8 cellular contexts compared by ENCODE assay signal in the genomic region with DNA sequence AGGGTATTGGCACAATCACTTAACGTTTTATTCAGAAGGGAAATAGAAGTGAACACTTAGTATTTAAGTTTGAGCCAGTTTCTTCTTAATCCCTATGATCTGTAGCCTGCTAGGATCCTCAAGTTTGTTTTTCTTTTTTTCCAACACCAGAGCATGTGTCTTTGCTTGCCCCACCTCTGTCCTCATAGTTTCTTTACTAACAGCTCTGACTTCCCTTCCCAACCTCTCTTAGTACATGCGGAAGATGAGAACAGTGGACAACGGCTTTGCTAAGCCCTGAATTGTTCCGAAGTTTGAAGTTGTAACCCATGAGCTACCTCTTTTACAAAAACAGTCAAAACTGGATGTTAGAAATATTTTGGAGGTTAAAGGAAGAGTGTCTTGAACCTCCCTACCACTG.
DNase-seq lines count a peak whose midpoint lies in the region; ATAC-seq and TF ChIP-seq lines count a peak whose summit lies in the region.

No MANE protein-coding gene starts in this region.

- H3K4me3 ChIP-seq in ascending aorta: peak overlapping the region; percentile 33 to 34
- H3K4me3 ChIP-seq in skin epidermis: no peak overlapping the region
- H3K4me3 ChIP-seq in aorta (ENCODE audit: low read length in 2 of 2): no peak overlapping the region

- H3K36me3 ChIP-seq in ascending aorta (no peaks in the 10 kb centered on the region), aorta (ENCODE audit: control insufficient read depth in 1 of 2, insufficient read depth in 2 of 2, low read length in 1 of 2) (no peaks in the 10 kb centered on the region)

- no peak for TF ChIP-seq CTCF in ascending aorta (IDR thresholded peaks at IDR 0.05)

- H3K27me3 ChIP-seq in ascending aorta (no peaks in the 10 kb centered on the region), aorta (ENCODE audit: control insufficient read depth in 1 of 2, insufficient read depth in 2 of 2, low read length in 1 of 2) (no peaks in the 10 kb centered on the region)

- no peak overlapping the region for H3K27ac ChIP-seq in ascending aorta
- peak overlapping the region in 14 of 21 experiments; percentile 12 to 74 (median 57) for H3K27ac ChIP-seq in skin epidermis
- no peak overlapping the region for H3K27ac ChIP-seq in aorta (ENCODE audit: low read depth in 1 of 2, low read length in 2 of 2)

- H3K9me3 ChIP-seq in ascending aorta (peaks cover 0 to 9% of the 10 kb centered on the region in 2 donors), aorta (ENCODE audit: control insufficient read depth, low read length) (peaks cover under 1% of the 10 kb centered on the region)

- H3K4me1 ChIP-seq in ascending aorta (no peaks in the 10 kb centered on the region), aorta (ENCODE audit: control insufficient read depth in 1 of 2, insufficient read depth in 2 of 2, low read length in 2 of 2) (no peaks in the 10 kb centered on the region)

- intact Hi-C loops in ascending aorta (cut with DNase I) (no loop called here), aorta (cut with DNase I) (no loop called here)

- DNase-seq in ascending aorta (ENCODE audit: low spot score in 2 of 2) (no peak), NCI-H2196 (lab: John Stamatoyannopoulos, UW; ENCODE audit: unreplicated experiment) (no peak), hepatic stellate cell (ENCODE audit: low spot score) (no peak), NAMALWA (ENCODE audit: low spot score) (no peak), aorta (no peak)

- ATAC-seq in GM19395 (IDR thresholded peaks at IDR 0.05; ENCODE audit: unreplicated experiment) (peak; percentile 58), HG03108 (IDR thresholded peaks at IDR 0.05; ENCODE audit: unreplicated experiment) (peak; percentile 21), aorta (ENCODE audit: low FRiP score) (no peak)

- WGBS in aorta, 2 donors: 65% methylated on average over 4 of the region's 4 CpGs

Comparison
In these comparisons a context has a peak if more than half of its experiments do, and no peak if none do; other contexts are left out.
1. H3K27ac ChIP-seq: peak in skin epidermis (14 of 21); none in ascending aorta (0 of 2) and aorta (0 of 2).
2. H3K4me3 ChIP-seq: peak in ascending aorta (2 of 2); none in skin epidermis (0 of 7) and aorta (0 of 2).